Comparison of ENCODE assay signal across 10 cellular contexts in the genomic region with DNA sequence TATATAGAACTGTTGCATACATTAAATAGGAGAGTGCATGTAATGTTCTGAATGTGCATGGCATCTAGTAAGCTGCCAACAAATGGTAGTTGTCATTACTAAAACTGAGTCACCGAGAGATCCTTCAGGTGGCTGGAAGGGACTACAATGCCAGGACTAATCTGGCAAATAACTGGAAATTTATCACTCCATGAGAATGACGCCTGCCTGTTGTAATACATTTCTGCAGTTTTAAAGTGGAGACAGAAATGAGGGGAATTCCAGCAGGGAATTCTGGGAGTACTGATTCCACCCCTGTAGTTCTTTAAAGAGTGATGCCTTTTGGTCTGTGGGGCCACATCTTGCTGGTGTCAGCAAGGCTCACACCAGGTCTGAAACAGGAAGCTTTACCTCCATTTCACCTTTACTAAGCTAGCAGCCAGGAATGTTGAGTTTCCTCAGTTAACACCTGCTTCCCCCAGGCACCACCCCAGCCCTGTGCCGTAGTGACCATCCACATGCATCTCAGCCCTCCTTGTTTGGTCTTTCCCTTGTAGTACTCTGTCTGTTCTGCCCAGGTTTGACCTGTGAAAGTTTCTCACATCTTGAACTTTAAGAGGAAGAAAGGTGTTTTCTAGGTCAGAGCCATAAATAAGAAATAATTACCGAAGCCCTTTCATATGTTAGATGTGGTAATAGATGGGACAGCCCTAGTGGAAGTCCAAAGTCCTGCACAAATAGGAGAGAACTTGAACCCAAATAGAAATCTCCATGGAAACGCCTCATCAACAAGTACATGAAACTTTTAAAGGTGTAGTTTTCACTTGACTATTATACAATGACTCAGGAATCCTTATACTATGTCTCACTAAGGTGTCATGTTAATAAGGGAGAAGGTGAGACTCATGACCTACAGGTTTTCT. TPM values are rescaled to one million over a fixed set of nuclear protein-coding genes. Genes with fewer than 3 reads are reported as not detected.
A peak's percentile ranks its signal among the peaks of the same experiment; 100 is the strongest.
DNase-seq lines count a peak whose midpoint lies in the region; ATAC-seq and TF ChIP-seq lines count a peak whose summit lies in the region.
"Had no signal": no experiment of that assay in that cellular context is flagged by ENCODE, and none has a peak within 500 bp of the region (broad histone marks: within the 10 kb centered on the region; RNA-seq: fewer than 3 reads in every experiment).

No MANE protein-coding gene starts in this region.

- TF ChIP-seq CTCF in PC-9 (conservative IDR thresholded peaks at IDR 0.05): peak; percentile 35; the same call in 1 of the 2 replicates
- no peak for TF ChIP-seq CTCF in chondrocyte (IDR thresholded peaks at IDR 0.05)

- H3F3A ChIP-seq in PC-9 (ENCODE audit: insufficient read depth, low read depth): peaks cover 43% of the 10 kb centered on the region

- peaks cover 12% of the 10 kb centered on the region; the same call in 1 of the 2 replicates for H3K79me2 ChIP-seq in PC-9 (ENCODE audit: low read depth)

- no peak for ATAC-seq in GM21737 (IDR thresholded peaks at IDR 0.05; ENCODE audit: unreplicated experiment)
- ATAC-seq: gastroesophageal sphincter had no signal

- no peaks in the 10 kb centered on the region for H3K27me3 ChIP-seq in CD8-positive, alpha-beta memory T cell (ENCODE audit: insufficient read depth, low read length, poor library complexity, severe bottlenecking)
- no peaks in the 10 kb centered on the region for H3K27me3 ChIP-seq in PC-9 (ENCODE audit: insufficient read depth, low read depth)
- H3K27me3 ChIP-seq: gastroesophageal sphincter had no signal

- H3K36me3 ChIP-seq in CD8-positive, alpha-beta memory T cell (ENCODE audit: insufficient read depth, low read length): peaks cover 5% of the 10 kb centered on the region
- peaks cover 32% of the 10 kb centered on the region for H3K36me3 ChIP-seq in PC-9 (ENCODE audit: low read depth)

- no peaks in the 10 kb centered on the region for H3K4me1 ChIP-seq in CD8-positive, alpha-beta memory T cell (ENCODE audit: insufficient read depth, low read length)
- H3K4me1 ChIP-seq in PC-9 (replicated peaks; ENCODE audit: insufficient read depth): peaks cover 60% of the 10 kb centered on the region

- peak overlapping the region in 6 of 8 donors; percentile 4 to 87 (median 36) for H3K27ac Mint-ChIP-seq in CD8-positive, alpha-beta memory T cell
- H3K27ac Mint-ChIP-seq in chondrocyte (ENCODE audit: unreplicated experiment): no peak overlapping the region

- DNase-seq in CD8-positive, alpha-beta memory T cell: no peak
- DNase-seq in PC-9 (peak; percentile 59 to 95), dermis blood vessel endothelial cell (peak; percentile 71), lung microvascular endothelial cell (ENCODE audit: low read depth in 2 of 2) (peak; percentile 54 to 67), NCI-H146 (lab: John Stamatoyannopoulos, UW) (no peak), chondrocyte (ENCODE audit: low spot score) (no peak)
- DNase-seq in stimulated activated naive CD4-positive, alpha-beta T cell treated with Interleukin-2 at 50 U/mL for 16 hours (lab: John Stamatoyannopoulos, UW): no peak
- DNase-seq: activated CD4-positive, CD25-positive, alpha-beta regulatory T cell treated with anti-CD3 and anti-CD28 coated beads, Interleukin-2, amount 50 U/mL, for 72 hours had no signal

- BruUV-seq in PC-9 (replicated peaks; lab: Mats Ljungman, UMichigan): no TSS peak

- H3K36me3 Mint-ChIP-seq in CD8-positive, alpha-beta memory T cell: peaks cover 0 to 44% (median 18%) of the 10 kb centered on the region in 3 donors
- peaks cover 4% of the 10 kb centered on the region for H3K36me3 Mint-ChIP-seq in chondrocyte (ENCODE audit: low read depth)

- H3K9me3 Mint-ChIP-seq in CD8-positive, alpha-beta memory T cell: no peaks in the 10 kb centered on the region
- no peaks in the 10 kb centered on the region for H3K9me3 Mint-ChIP-seq in chondrocyte (ENCODE audit: low read depth)

- no peak overlapping the region; the same call in 1 of the 2 replicates for H2AFZ ChIP-seq in PC-9

- H3K9me3 ChIP-seq in CD8-positive, alpha-beta memory T cell (ENCODE audit: low read length): no peaks in the 10 kb centered on the region
- H3K9me3 ChIP-seq in PC-9 (ENCODE audit: insufficient read depth, low read depth): no peaks in the 10 kb centered on the region
- H3K9me3 ChIP-seq: gastroesophageal sphincter had no signal

- H3K4me1 Mint-ChIP-seq in CD8-positive, alpha-beta memory T cell: peaks cover 8 to 11% (median 10%) of the 10 kb centered on the region in 3 donors
- H3K4me1 Mint-ChIP-seq in chondrocyte (ENCODE audit: low read depth): peaks cover 32% of the 10 kb centered on the region

- CTCF ChIA-PET in CD8-positive, alpha-beta memory T cell (lab: Charles Lee): interaction anchor here (1.7 kb wide), 1 partner anchor 127 kb away, joined by 6 read pairs; no protein-coding TSS in a partner anchor
- CTCF ChIA-PET in PC-9 (lab: Charles Lee): interaction anchor here (0.6 to 1.7 kb wide), 4 partner anchors 20 to 127 kb away, joined by 3 to 9 read pairs (median 6); no protein-coding TSS in a partner anchor

- peak overlapping the region; percentile 62 for H3K4me2 ChIP-seq in PC-9

- intact Hi-C loops in PC-9 (cut with micrococcal nuclease; ENCODE audit: unreplicated experiment): loop anchor here (1.0 to 5.0 kb wide), 6 partner anchors 21 to 128 kb away; no protein-coding TSS in a partner anchor

- no peaks in the 10 kb centered on the region for H4K20me1 ChIP-seq in PC-9 (ENCODE audit: insufficient read depth)

- no peak overlapping the region for H3K4me3 ChIP-seq in CD8-positive, alpha-beta memory T cell (ENCODE audit: low read length)
- peak overlapping the region; percentile 37; the same call in 1 of the 2 replicates for H3K4me3 ChIP-seq in PC-9
- H3K4me3 ChIP-seq: gastroesophageal sphincter had no signal

- no peak overlapping the region for H3K27ac ChIP-seq in CD8-positive, alpha-beta memory T cell (ENCODE audit: low read depth, low read length)
- H3K27ac ChIP-seq in PC-9: peak overlapping the region; percentile 97
- H3K27ac ChIP-seq: gastroesophageal sphincter had no signal

- peak overlapping the region in 1 of 7 donors; percentile 73 for H3K4me3 Mint-ChIP-seq in CD8-positive, alpha-beta memory T cell
- H3K4me3 Mint-ChIP-seq in chondrocyte (ENCODE audit: unreplicated experiment): no peak overlapping the region

- peaks cover 0 to 1% of the 10 kb centered on the region in 2 donors for H3K27me3 Mint-ChIP-seq in CD8-positive, alpha-beta memory T cell
- no peaks in the 10 kb centered on the region for H3K27me3 Mint-ChIP-seq in chondrocyte (ENCODE audit: low read depth)

- POLR2A ChIA-PET in CD8-positive, alpha-beta memory T cell (lab: Charles Lee): interaction anchor here (0.5 kb wide), 1 partner anchor 147 kb away, joined by 3 read pairs; no protein-coding TSS in a partner anchor
- POLR2A ChIA-PET in PC-9 (lab: Charles Lee; ENCODE audit: unreplicated experiment): interaction anchor here (0.7 kb wide), 2 partner anchors 92 to 126 kb away, joined by 4 to 5 read pairs; no protein-coding TSS in a partner anchor

- no peaks in the 10 kb centered on the region for H3K9me2 ChIP-seq in PC-9 (ENCODE audit: insufficient read depth)

RNA-seq across cellular contexts. Expression of a gene that starts 56.7 kb away (rescaled TPM):
- total RNA-seq in CD8-positive, alpha-beta memory T cell: not detected
- 0.14 TPM for polyA plus RNA-seq in CD8-positive, alpha-beta memory T cell
- total RNA-seq in PC-9 (2021) (not detected in 2 replicates), dermis blood vessel endothelial cell (not detected in 2 replicates), lung microvascular endothelial cell (not detected in 2 replicates), chondrocyte (not detected in 3 replicates)

Comparison
In these comparisons a context has a peak if more than half of its experiments do, and no peak if none do; other contexts are left out.
1. DNase-seq: peak in PC-9 (2 of 2), dermis blood vessel endothelial cell (single experiment) and lung microvascular endothelial cell (2 of 2); none in CD8-positive, alpha-beta memory T cell (0 of 5), NCI-H146 (single experiment), stimulated activated naive CD4-positive, alpha-beta T cell treated with Interleukin-2 at 50 U/mL for 16 hours (single experiment) and chondrocyte (single experiment).